In genomic region chr14:100560471-100560870, GRCh38 we compare ENCODE assay signal across 34 cellular contexts. TPM values are rescaled to one million over a fixed set of nuclear protein-coding genes. Genes with fewer than 3 reads are reported as not detected.
"Had no signal": no experiment of that assay in that cellular context is flagged by ENCODE, and none has a peak within 500 bp of the region (broad histone marks: within the 10 kb centered on the region; RNA-seq: fewer than 3 reads in every experiment).

No MANE protein-coding gene starts in this region.

- H3K36me3 Mint-ChIP-seq: activated CD8-positive, alpha-beta memory T cell treated with anti-CD3 and anti-CD28 coated beads, Interleukin-2, amount 10 ng/mL, durations not matched to agents 7 days and 5 days; activated naive CD4-positive, alpha-beta T cell treated with anti-CD3 and anti-CD28 coated beads, Interleukin-2, amount 50 U/mL, for 72 hours; activated naive CD8-positive, alpha-beta T cell treated with anti-CD3 and anti-CD28 coated beads for 36 hours had no signal

- DNase-seq: activated B cell treated with CpG ODN at 0.5 μM for 24 hours; activated CD4-positive, alpha-beta memory T cell treated with anti-CD3 and anti-CD28 coated beads, Interleukin-2, amount 10 ng/mL, durations not matched to agents 7 days and 5 days; activated CD4-positive, alpha-beta T cell treated with anti-CD3 and anti-CD28 coated beads for 4 hours; activated CD4-positive, alpha-beta T cell treated with anti-CD3 and anti-CD28 coated beads, Interleukin-2, amount 10 ng/mL, durations not matched to agents 7 days and 5 days; activated CD4-positive, alpha-beta T cell treated with anti-CD3 and anti-CD28 coated beads, Interleukin-2, amount 50 U/mL, for 48 hours; activated CD4-positive, CD25-positive, alpha-beta regulatory T cell treated with anti-CD3 and anti-CD28 coated beads, Interleukin-2, amount 50 U/mL, for 72 hours; activated CD8-positive, alpha-beta memory T cell treated with anti-CD3 and anti-CD28 coated beads for 24 hours; activated CD8-positive, alpha-beta memory T cell treated with anti-CD3 and anti-CD28 coated beads, Interleukin-2, amount 10 ng/mL, durations not matched to agents 7 days and 5 days; activated CD8-positive, alpha-beta memory T cell treated with anti-CD3 and anti-CD28 coated beads, Interleukin-2, amount 50 U/mL, for 48 hours; activated CD8-positive, alpha-beta T cell treated with anti-CD3 and anti-CD28 coated beads, Interleukin-2, amount 10 ng/mL, durations not matched to agents 7 days and 5 days; activated effector memory CD4-positive, alpha-beta T cell treated with Interleukin-2 at 50 U/mL for 16 hours; activated gamma-delta T cell; activated naive CD4-positive, alpha-beta T cell treated with anti-CD3 and anti-CD28 coated beads, Interleukin-2, amount 50 U/mL, for 16 hours; activated naive CD4-positive, alpha-beta T cell treated with Interleukin-2 at 50 U/mL for 16 hours; activated naive CD8-positive, alpha-beta T cell treated with anti-CD3 and anti-CD28 coated beads for 36 hours; activated T-cell treated with anti-CD3 and anti-CD28 coated beads, Interleukin-2, amount 50 U/mL, for 24 hours; activated T-cell treated with anti-CD3 and anti-CD28 coated beads, Interleukin-2, amount 50 U/mL, for 48 hours; adrenal gland; amniotic stem cell; aorta; body of pancreas; brain microvascular endothelial cell; central memory CD4-positive, alpha-beta T cell; T-helper 1 cell; T-helper 2 cell; T-helper 9 cell had no signal

- H3K27me3 Mint-ChIP-seq: activated naive CD8-positive, alpha-beta T cell treated with anti-CD3 and anti-CD28 coated beads for 36 hours had no signal

- FAIRE-seq: astrocyte, TTC549 had no signal

- H3K27me3 ChIP-seq: adrenal gland, body of pancreas, breast epithelium had no signal

- H3K27ac ChIP-seq: body of pancreas, brain microvascular endothelial cell, breast epithelium, VCaP had no signal

- ATAC-seq: activated CD8-positive, alpha-beta memory T cell treated with anti-CD3 and anti-CD28 coated beads, Interleukin-2, amount 10 ng/mL, durations not matched to agents 7 days and 5 days; activated CD8-positive, alpha-beta T cell treated with anti-CD3 and anti-CD28 coated beads, Interleukin-2, amount 10 ng/mL, durations not matched to agents 7 days and 5 days; activated naive CD4-positive, alpha-beta T cell treated with anti-CD3 and anti-CD28 coated beads, Interleukin-2, amount 50 U/mL, for 72 hours; body of pancreas had no signal

- H3K4me3 Mint-ChIP-seq: activated B cell treated with CpG ODN at 0.5 μM for 24 hours; activated CD4-positive, alpha-beta memory T cell treated with anti-CD3 and anti-CD28 coated beads, Interleukin-2, amount 10 ng/mL, durations not matched to agents 7 days and 5 days; activated CD4-positive, alpha-beta T cell treated with anti-CD3 and anti-CD28 coated beads, Interleukin-2, amount 10 ng/mL, durations not matched to agents 7 days and 5 days; activated CD8-positive, alpha-beta memory T cell treated with anti-CD3 and anti-CD28 coated beads, Interleukin-2, amount 10 ng/mL, durations not matched to agents 7 days and 5 days; activated CD8-positive, alpha-beta T cell treated with anti-CD3 and anti-CD28 coated beads, Interleukin-2, amount 10 ng/mL, durations not matched to agents 7 days and 5 days; activated naive CD8-positive, alpha-beta T cell treated with anti-CD3 and anti-CD28 coated beads for 36 hours; activated T-cell treated with anti-CD3 and anti-CD28 coated beads, Interleukin-2, amount 50 U/mL, for 24 hours; T-helper 1 cell treated with Interleukin-12 subunit alpha and Interleukin-12 subunit beta and Interleukin-4 antibody, amounts not matched to agents 30 μg/mL and 1 μg/mL, for 36 hours; T-helper 2 cell treated with Interferon-gamma antibody and Interleukin-4, amounts not matched to agents 5 μg/mL and 100 μg/mL, for 36 hours had no signal

- H3K27ac Mint-ChIP-seq: activated B cell treated with CpG ODN at 0.5 μM for 24 hours; activated CD4-positive, alpha-beta memory T cell treated with anti-CD3 and anti-CD28 coated beads, Interleukin-2, amount 10 ng/mL, durations not matched to agents 7 days and 5 days; activated CD4-positive, alpha-beta T cell treated with anti-CD3 and anti-CD28 coated beads, Interleukin-2, amount 10 ng/mL, durations not matched to agents 7 days and 5 days; activated CD8-positive, alpha-beta memory T cell treated with anti-CD3 and anti-CD28 coated beads, Interleukin-2, amount 10 ng/mL, durations not matched to agents 7 days and 5 days; activated CD8-positive, alpha-beta T cell treated with anti-CD3 and anti-CD28 coated beads, Interleukin-2, amount 10 ng/mL, durations not matched to agents 7 days and 5 days; activated naive CD4-positive, alpha-beta T cell treated with anti-CD3 and anti-CD28 coated beads, Interleukin-2, amount 50 U/mL, for 72 hours; activated naive CD8-positive, alpha-beta T cell treated with anti-CD3 and anti-CD28 coated beads for 36 hours; activated T-cell treated with anti-CD3 and anti-CD28 coated beads, Interleukin-2, amount 50 U/mL, for 24 hours; activated T-helper 2 cell treated with anti-CD3 and anti-CD28 coated beads, Interferon-gamma antibody, Interleukin-2, Interleukin-4, amounts not matched to agents 10 μg/mL and 5 μg/mL and 100 μg/mL, durations not matched to agents 14 hours and 24 hours and 36 hours; T-helper 1 cell treated with Interleukin-12 subunit alpha and Interleukin-12 subunit beta and Interleukin-4 antibody, amounts not matched to agents 30 μg/mL and 1 μg/mL, for 36 hours; T-helper 2 cell treated with Interferon-gamma antibody and Interleukin-4, amounts not matched to agents 5 μg/mL and 100 μg/mL, for 36 hours had no signal

- H3K4me1 ChIP-seq: adrenal gland, breast epithelium had no signal

- H3K9me3 Mint-ChIP-seq: activated B cell treated with CpG ODN at 0.5 μM for 24 hours; activated CD4-positive, alpha-beta memory T cell treated with anti-CD3 and anti-CD28 coated beads, Interleukin-2, amount 10 ng/mL, durations not matched to agents 7 days and 5 days; activated CD4-positive, alpha-beta T cell treated with anti-CD3 and anti-CD28 coated beads, Interleukin-2, amount 10 ng/mL, durations not matched to agents 7 days and 5 days; activated naive CD4-positive, alpha-beta T cell treated with anti-CD3 and anti-CD28 coated beads, Interleukin-2, amount 50 U/mL, for 72 hours; activated naive CD8-positive, alpha-beta T cell treated with anti-CD3 and anti-CD28 coated beads for 36 hours; activated T-cell treated with anti-CD3 and anti-CD28 coated beads, Interleukin-2, amount 50 U/mL, for 24 hours; activated T-helper 2 cell treated with anti-CD3 and anti-CD28 coated beads, Interferon-gamma antibody, Interleukin-2, Interleukin-4, amounts not matched to agents 10 μg/mL and 5 μg/mL and 100 μg/mL, durations not matched to agents 14 hours and 24 hours and 36 hours; T-helper 1 cell treated with Interleukin-12 subunit alpha and Interleukin-12 subunit beta and Interleukin-4 antibody, amounts not matched to agents 30 μg/mL and 1 μg/mL, for 36 hours; T-helper 2 cell treated with Interferon-gamma antibody and Interleukin-4, amounts not matched to agents 5 μg/mL and 100 μg/mL, for 36 hours had no signal

- H3K36me3 ChIP-seq: adrenal gland, brain microvascular endothelial cell, breast epithelium had no signal

- H3K9me3 ChIP-seq: adrenal gland, body of pancreas, breast epithelium had no signal

- H3K4me3 ChIP-seq: adrenal gland, body of pancreas, breast epithelium had no signal

RNA-seq across cellular contexts. Expression of gene BEGAIN, which starts 26.7 kb away (rescaled TPM):
- total RNA-seq: activated B cell treated with CpG ODN at 0.5 μM for 24 hours had no signal
